In the genomic region with DNA sequence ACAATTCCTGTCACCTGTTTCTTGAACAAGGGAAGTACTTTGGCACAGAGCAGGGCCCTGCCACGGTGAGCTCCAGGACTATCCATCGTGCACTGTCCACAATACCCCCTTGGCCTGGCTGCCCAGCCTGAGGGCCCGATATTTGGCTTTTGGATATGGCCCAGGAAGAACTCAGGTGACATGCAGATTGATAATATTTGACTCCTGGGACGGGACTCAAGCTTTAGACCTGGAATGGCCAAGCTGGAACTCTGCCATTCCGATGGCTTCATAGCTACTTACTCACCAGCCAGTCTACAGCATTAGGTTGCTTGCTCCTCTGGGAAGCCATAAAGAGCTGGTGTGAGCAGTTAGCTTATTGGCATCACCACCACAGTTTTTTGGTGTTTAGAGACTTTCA, we compare ENCODE assay signal across 1 cellular context.
TF ChIP-seq lines count a peak whose summit lies in the region.

No MANE protein-coding gene starts in this region.

TF ChIP-seq in IMR-90, 13 proteins besides CTCF, POLR2A, EP300 and RAD21 (continued from another document):
- TF ChIP-seq, protein P1, sequence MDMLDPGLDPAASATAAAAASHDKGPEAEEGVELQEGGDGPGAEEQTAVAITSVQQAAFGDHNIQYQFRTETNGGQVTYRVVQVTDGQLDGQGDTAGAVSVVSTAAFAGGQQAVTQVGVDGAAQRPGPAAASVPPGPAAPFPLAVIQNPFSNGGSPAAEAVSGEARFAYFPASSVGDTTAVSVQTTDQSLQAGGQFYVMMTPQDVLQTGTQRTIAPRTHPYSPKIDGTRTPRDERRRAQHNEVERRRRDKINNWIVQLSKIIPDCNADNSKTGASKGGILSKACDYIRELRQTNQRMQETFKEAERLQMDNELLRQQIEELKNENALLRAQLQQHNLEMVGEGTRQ (IDR thresholded peaks at IDR 0.05; ENCODE audit: low read depth, low read length): no peak
- no peak for TF ChIP-seq SMC3 (IDR thresholded peaks at IDR 0.05; ENCODE audit: low read depth, low read length)
- TF ChIP-seq MAFK (IDR thresholded peaks at IDR 0.05; ENCODE audit: low read depth, low read length): no peak
- TF ChIP-seq, protein P2, sequence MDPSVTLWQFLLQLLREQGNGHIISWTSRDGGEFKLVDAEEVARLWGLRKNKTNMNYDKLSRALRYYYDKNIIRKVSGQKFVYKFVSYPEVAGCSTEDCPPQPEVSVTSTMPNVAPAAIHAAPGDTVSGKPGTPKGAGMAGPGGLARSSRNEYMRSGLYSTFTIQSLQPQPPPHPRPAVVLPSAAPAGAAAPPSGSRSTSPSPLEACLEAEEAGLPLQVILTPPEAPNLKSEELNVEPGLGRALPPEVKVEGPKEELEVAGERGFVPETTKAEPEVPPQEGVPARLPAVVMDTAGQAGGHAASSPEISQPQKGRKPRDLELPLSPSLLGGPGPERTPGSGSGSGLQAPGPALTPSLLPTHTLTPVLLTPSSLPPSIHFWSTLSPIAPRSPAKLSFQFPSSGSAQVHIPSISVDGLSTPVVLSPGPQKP (IDR thresholded peaks at IDR 0.05; ENCODE audit: borderline replicate concordance, low read depth, low read length): no peak
